In genomic region chr9:130243015-130243881, GRCh38 we compare ENCODE assay signal across 9 cellular contexts. TPM values are rescaled to one million over a fixed set of nuclear protein-coding genes. Genes with fewer than 3 reads are reported as not detected.
A peak's percentile ranks its signal among the peaks of the same experiment; 100 is the strongest.
DNase-seq lines count a peak whose midpoint lies in the region; ATAC-seq, FAIRE-seq and TF ChIP-seq lines count a peak whose summit lies in the region.
"Had no signal": no experiment of that assay in that cellular context is flagged by ENCODE, and none has a peak within 500 bp of the region (broad histone marks: within the 10 kb centered on the region; RNA-seq: fewer than 3 reads in every experiment).

No MANE protein-coding gene starts in this region.

- H3K9me3 ChIP-seq in SJCRH30 (replicated peaks) (no peaks in the 10 kb centered on the region), pancreas (no peaks in the 10 kb centered on the region), thyroid gland (no peaks in the 10 kb centered on the region)

- H3K27me3 ChIP-seq in SJCRH30 = no peaks in the 10 kb centered on the region
- no peaks in the 10 kb centered on the region for H3K27me3 ChIP-seq in pancreas
- no peaks in the 10 kb centered on the region for H3K27me3 ChIP-seq in thyroid gland

- peaks cover 19 to 23% (median 20%) of the 10 kb centered on the region in 3 donors for H3K4me1 Mint-ChIP-seq in IgD-negative memory B cell
- peaks cover 17% of the 10 kb centered on the region for H3K4me1 Mint-ChIP-seq in glutamatergic neuron (ENCODE audit: low read depth, unreplicated experiment)

- H3K4me3 ChIP-seq in SJCRH30 = peak overlapping the region; percentile 29
- H3K4me3 ChIP-seq in pancreas = no peak overlapping the region
- no peak overlapping the region for H3K4me3 ChIP-seq in thyroid gland (replicated peaks in 1 of 3)

- no peaks in the 10 kb centered on the region for H3K36me3 Mint-ChIP-seq in IgD-negative memory B cell
- H3K36me3 Mint-ChIP-seq in glutamatergic neuron (ENCODE audit: unreplicated experiment) = no peaks in the 10 kb centered on the region

- H3K27me3 Mint-ChIP-seq in IgD-negative memory B cell (no peaks in the 10 kb centered on the region), glutamatergic neuron (ENCODE audit: unreplicated experiment) (peaks cover 9% of the 10 kb centered on the region)

- H3K4me1 ChIP-seq in SJCRH30 (peaks cover 25% of the 10 kb centered on the region), pancreas (no peaks in the 10 kb centered on the region), thyroid gland (peaks cover 31 to 39% of the 10 kb centered on the region in 2 donors)

- H3K4me3 Mint-ChIP-seq in IgD-negative memory B cell (peak overlapping the region in 3 of 4 donors; percentile 49 to 90 (median 68)), glutamatergic neuron (ENCODE audit: unreplicated experiment) (peak overlapping the region; percentile 55)

- H3K9me3 Mint-ChIP-seq in IgD-negative memory B cell (no peaks in the 10 kb centered on the region), glutamatergic neuron (ENCODE audit: unreplicated experiment) (peaks cover 7% of the 10 kb centered on the region)

- H3K27ac ChIP-seq in SJCRH30 (no peak overlapping the region), pancreas (no peak overlapping the region), thyroid gland (no peak overlapping the region)

- TF ChIP-seq CTCF in GM10266 (IDR thresholded peaks at IDR 0.05; ENCODE audit: control insufficient read depth, insufficient read depth, low read depth, missing control alignments) = peak; percentile 87
- TF ChIP-seq CTCF in glutamatergic neuron (IDR thresholded peaks at IDR 0.05; ENCODE audit: partially characterized antibody, unreplicated experiment) = peak; percentile 99
- peak; percentile 78 to 94 (median 93) for TF ChIP-seq CTCF in pancreas (IDR thresholded peaks at IDR 0.05)
- TF ChIP-seq CTCF in thyroid gland (IDR thresholded peaks at IDR 0.05) = peak; percentile 87 to 98 (median 90)

- intact Hi-C loops in pancreas (cut with DNase I) (no loop called here), thyroid gland (cut with DNase I) (loop anchor here (5.0 kb wide), 1 partner anchor 99 kb away; no protein-coding TSS in a partner anchor)

- no peak for TF ChIP-seq POLR2A in thyroid gland (IDR thresholded peaks at IDR 0.05)

- H3K36me3 ChIP-seq in SJCRH30 = no peaks in the 10 kb centered on the region
- no peaks in the 10 kb centered on the region for H3K36me3 ChIP-seq in pancreas
- no peaks in the 10 kb centered on the region for H3K36me3 ChIP-seq in thyroid gland

- peak overlapping the region in 1 of 3 donors; percentile 46 for H3K27ac Mint-ChIP-seq in IgD-negative memory B cell
- peak overlapping the region; percentile 62 for H3K27ac Mint-ChIP-seq in glutamatergic neuron (ENCODE audit: unreplicated experiment)

- peak; percentile 73 for DNase-seq in GM10266 (ENCODE audit: extremely low spot score)
- DNase-seq in SJCRH30 = peak; percentile 78 to 92
- DNase-seq in activated effector memory CD4-positive, alpha-beta T cell treated with anti-CD3 and anti-CD28 coated beads, Interleukin-2, amount 50 U/mL, for 16 hours = peak; percentile 95
- peak; percentile 89 for DNase-seq in glutamatergic neuron
- peak in 5 of 6 donors; percentile 46 to 90 (median 74) for DNase-seq in pancreas
- peak; percentile 74 to 77 for DNase-seq in thyroid gland
- DNase-seq in KG1 (lab: John Stamatoyannopoulos, UW) = no peak

- WGBS in pancreas, 2 donors = 20 to 23% methylated on average over 35 of the region's 35 CpGs
- 23 to 26% methylated on average over 28 to 35 of the region's 35 CpGs for WGBS in thyroid gland, 2 donors

- peak; percentile 76 to 87 (median 84) for ATAC-seq in pancreas

- no peak for FAIRE-seq in pancreas (lab: Jason Lieb, UNC)
- FAIRE-seq: islet of Langerhans had no signal

RNA-seq across cellular contexts. Expression of gene HMCN2, which starts 22.3 kb away (rescaled TPM):
- not detected for polyA plus RNA-seq in IgD-negative memory B cell
- 5.6 and 5.8 TPM in 2 replicates for total RNA-seq in SJCRH30 (2014; rRNA removed; shearing (Covaris generic))
- 9.3 TPM for total RNA-seq in glutamatergic neuron (ENCODE audit: unreplicated experiment)
- 1 to 10 TPM in 1 of 6 donors, under 1 TPM in 5; 0.41 to 1.2 (median 0.61) TPM for total RNA-seq in pancreas
- polyA plus RNA-seq in pancreas = 1 to 10 TPM; 2.7 to 5.3 TPM
- 1 to 10 TPM; 1.7 to 5.5 (median 3.5) TPM for total RNA-seq in thyroid gland
